ENCODE assay signal across 9 cellular contexts in genomic region chr4:151319490-151319889, GRCh38. TPM values are rescaled to one million over a fixed set of nuclear protein-coding genes. Genes with fewer than 3 reads are reported as not detected.
"Had no signal": no experiment of that assay in that cellular context is flagged by ENCODE, and none has a peak within 500 bp of the region (broad histone marks: within the 10 kb centered on the region; RNA-seq: fewer than 3 reads in every experiment).

No MANE protein-coding gene starts in this region.

- DNase-seq: GM23248, GOT3, H9, HCEC 1CT, KG1 had no signal

- H3K27ac ChIP-seq: GM23248 had no signal

- H3K36me3 Mint-ChIP-seq: IgD-negative memory B cell had no signal

- H3K4me3 ChIP-seq: GM23248 had no signal

- FAIRE-seq: H54, HTR-8/SVneo had no signal

- H3K9me3 Mint-ChIP-seq: H9 had no signal

- H3K4me3 Mint-ChIP-seq: H9, IgD-negative memory B cell had no signal

- H2AFZ ChIP-seq: GM23248 had no signal

- H3K9ac ChIP-seq: GM23248 had no signal

- H3K27ac Mint-ChIP-seq: H9, IgD-negative memory B cell had no signal

RNA-seq across cellular contexts. Expression of gene PRSS48, which starts 42.5 kb away (rescaled TPM):
- total RNA-seq: GM23248, H9, HT-29 had no signal
- polyA plus RNA-seq: GM23248, IgD-negative memory B cell had no signal
